In genomic region chr5:126972062-126972895, GRCh38 we compare ENCODE assay signal across 9 cellular contexts. TPM values are rescaled to one million over a fixed set of nuclear protein-coding genes. Genes with fewer than 3 reads are reported as not detected.
A peak's percentile ranks its signal among the peaks of the same experiment; 100 is the strongest.
DNase-seq lines count a peak whose midpoint lies in the region; ATAC-seq and TF ChIP-seq lines count a peak whose summit lies in the region.
"Had no signal": no experiment of that assay in that cellular context is flagged by ENCODE, and none has a peak within 500 bp of the region (broad histone marks: within the 10 kb centered on the region; RNA-seq: fewer than 3 reads in every experiment).

No MANE protein-coding gene starts in this region.

- H3K27ac ChIP-seq in lower lobe of right lung, result no peak overlapping the region
- H3K27ac ChIP-seq: thoracic aorta had no signal

- peaks cover 34% of the 10 kb centered on the region for H3K4me1 ChIP-seq in lower lobe of right lung

- DNase-seq in GM10266 (ENCODE audit: extremely low spot score) (peak; percentile 29), UCSD-AML1 (lab: John Stamatoyannopoulos, UW; ENCODE audit: unreplicated experiment) (peak; percentile 46), lower lobe of right lung (no peak), NCI-H526 treated with DMSO at 0.1 percent for 48 hours (lab: John Stamatoyannopoulos, UW) (no peak), cerebellum (ENCODE audit: low spot score) (no peak), iPS-NIHi7 (ENCODE audit: extremely low spot score) (no peak)

- no peak for TF ChIP-seq CTCF in GM10266 (IDR thresholded peaks at IDR 0.05; ENCODE audit: control insufficient read depth, insufficient read depth, low read depth, missing control alignments)
- no peak for TF ChIP-seq CTCF in lower lobe of right lung (IDR thresholded peaks at IDR 0.05)

- H3K4me3 ChIP-seq in lower lobe of right lung, result no peak overlapping the region
- H3K4me3 ChIP-seq: thoracic aorta had no signal

- H3K9me3 ChIP-seq in lower lobe of right lung, result no peaks in the 10 kb centered on the region
- H3K9me3 ChIP-seq: thoracic aorta had no signal

- ATAC-seq in GM19452 (IDR thresholded peaks at IDR 0.05; ENCODE audit: unreplicated experiment) (peak; percentile 78), HG03457 (IDR thresholded peaks at IDR 0.05; ENCODE audit: unreplicated experiment) (peak; percentile 52), lower lobe of right lung (peak; percentile 29 to 36)

- H3K27me3 ChIP-seq in lower lobe of right lung (ENCODE audit: low read depth), result no peaks in the 10 kb centered on the region

- intact Hi-C loops in lower lobe of right lung (cut with DNase I), result no loop called here

- no peaks in the 10 kb centered on the region for H3K36me3 ChIP-seq in lower lobe of right lung
- H3K36me3 ChIP-seq: thoracic aorta had no signal

RNA-seq across cellular contexts. Expression of gene MARCHF3, which starts 58.1 kb away (rescaled TPM):
- total RNA-seq in lower lobe of right lung (14.3 TPM), cerebellum (20.2 TPM)

Comparison
In these comparisons a context has a peak if more than half of its experiments do, and no peak if none do; other contexts are left out.
1. DNase-seq: peak in GM10266 (single experiment) and UCSD-AML1 (single experiment); none in lower lobe of right lung (single experiment), NCI-H526 treated with DMSO at 0.1 percent for 48 hours (single experiment), cerebellum (single experiment) and iPS-NIHi7 (single experiment).
2. Peak in every context shown above with its lines, with median percentiles within 50 percentile points of each other: ATAC-seq.